Comparison of ENCODE assay signal across 25 cellular contexts in genomic region chr15:58136731-58137130, GRCh38. TPM values are rescaled to one million over a fixed set of nuclear protein-coding genes. Genes with fewer than 3 reads are reported as not detected.
DNase-seq lines count a peak whose midpoint lies in the region; ATAC-seq, FAIRE-seq and TF ChIP-seq lines count a peak whose summit lies in the region.
"Had no signal": no experiment of that assay in that cellular context is flagged by ENCODE, and none has a peak within 500 bp of the region (broad histone marks: within the 10 kb centered on the region; RNA-seq: fewer than 3 reads in every experiment).

No MANE protein-coding gene starts in this region.

- H3K9ac ChIP-seq in GM23248: no peak overlapping the region
- H3K9ac ChIP-seq: SK-N-SH had no signal

- no peak for FAIRE-seq in bronchial epithelial cell (lab: Jason Lieb, UNC)
- FAIRE-seq: G401.6 had no signal

- no peaks in the 10 kb centered on the region for H3K4me1 Mint-ChIP-seq in stimulated activated effector memory CD8-positive, alpha-beta T cell treated with anti-CD3 and anti-CD28 coated beads, Interleukin-12 subunit alpha, Interleukin-12 subunit beta, amount 100 ng/mL, for 72 hours
- H3K4me1 Mint-ChIP-seq in activated naive CD8-positive, alpha-beta T cell treated with anti-CD3 and anti-CD28 coated beads, Interleukin-2, amount 50 U/mL, for 24 hours: peaks cover 15% of the 10 kb centered on the region

- H2AFZ ChIP-seq in GM23248: no peak overlapping the region
- H2AFZ ChIP-seq: GM23338 had no signal

- H3K9me2 ChIP-seq in GM23248 (ENCODE audit: insufficient read depth): no peaks in the 10 kb centered on the region
- H3K9me2 ChIP-seq: SK-N-SH had no signal

- no peaks in the 10 kb centered on the region for H3K36me3 Mint-ChIP-seq in stimulated activated effector memory CD8-positive, alpha-beta T cell treated with anti-CD3 and anti-CD28 coated beads, Interleukin-12 subunit alpha, Interleukin-12 subunit beta, amount 100 ng/mL, for 72 hours
- no peaks in the 10 kb centered on the region for H3K36me3 Mint-ChIP-seq in activated naive CD8-positive, alpha-beta T cell treated with anti-CD3 and anti-CD28 coated beads, Interleukin-2, amount 50 U/mL, for 24 hours (ENCODE audit: low read depth)

- no peak overlapping the region for H3K4me3 Mint-ChIP-seq in stimulated activated effector memory CD8-positive, alpha-beta T cell treated with anti-CD3 and anti-CD28 coated beads, Interleukin-12 subunit alpha, Interleukin-12 subunit beta, amount 100 ng/mL, for 72 hours
- H3K4me3 Mint-ChIP-seq in activated naive CD8-positive, alpha-beta T cell treated with anti-CD3 and anti-CD28 coated beads, Interleukin-2, amount 50 U/mL, for 24 hours: no peak overlapping the region
- H3K4me3 Mint-ChIP-seq: GM23338 had no signal

- in situ Hi-C loops in GM23248 (cut with MboI): no loop called here

- TF ChIP-seq CTCF in bronchial epithelial cell (IDR thresholded peaks at IDR 0.05; ENCODE audit: insufficient read depth, low read length, severe bottlenecking): no peak
- no peak for TF ChIP-seq CTCF in foreskin keratinocyte (conservative IDR thresholded peaks at IDR 0.05)

- H3K4me3 ChIP-seq in GM23248 (no peak overlapping the region), bronchial epithelial cell (ENCODE audit: low read depth, low read length) (no peak overlapping the region)
- H3K4me3 ChIP-seq: GM23338 had no signal

- no peak overlapping the region for H3K4me2 ChIP-seq in GM23248 (ENCODE audit: unreplicated experiment)
- H3K4me2 ChIP-seq: GM23338, SK-N-SH had no signal

- peaks cover 19% of the 10 kb centered on the region for H3F3A ChIP-seq in GM23248 (ENCODE audit: insufficient read depth)

- no peaks in the 10 kb centered on the region for H3K9me3 ChIP-seq in GM23248 (ENCODE audit: low read depth)
- H3K9me3 ChIP-seq: SK-N-SH had no signal

- H3K27me3 ChIP-seq in GM23248 (replicated peaks; ENCODE audit: insufficient read depth) (no peaks in the 10 kb centered on the region), bronchial epithelial cell (ENCODE audit: control insufficient read depth, insufficient read depth, low read length) (peaks cover 2% of the 10 kb centered on the region), foreskin keratinocyte (no peaks in the 10 kb centered on the region)

- no peaks in the 10 kb centered on the region for H3K9me3 Mint-ChIP-seq in stimulated activated effector memory CD8-positive, alpha-beta T cell treated with anti-CD3 and anti-CD28 coated beads, Interleukin-12 subunit alpha, Interleukin-12 subunit beta, amount 100 ng/mL, for 72 hours
- H3K9me3 Mint-ChIP-seq in activated naive CD8-positive, alpha-beta T cell treated with anti-CD3 and anti-CD28 coated beads, Interleukin-2, amount 50 U/mL, for 24 hours: no peaks in the 10 kb centered on the region
- H3K9me3 Mint-ChIP-seq: GM23338 had no signal

- H3K36me3 ChIP-seq in GM23248 (ENCODE audit: low read depth) (no peaks in the 10 kb centered on the region), bronchial epithelial cell (ENCODE audit: control insufficient read depth, insufficient read depth, low read length) (no peaks in the 10 kb centered on the region)

- H3K79me2 ChIP-seq in GM23248 (ENCODE audit: insufficient read depth): no peaks in the 10 kb centered on the region

- no peaks in the 10 kb centered on the region for H4K20me1 ChIP-seq in GM23248 (ENCODE audit: insufficient read depth)

- no peak overlapping the region for H3K27ac ChIP-seq in GM23248
- no peak overlapping the region for H3K27ac ChIP-seq in foreskin keratinocyte
- H3K27ac ChIP-seq: C4-2B had no signal

- peak; percentile 89 for ATAC-seq in foreskin keratinocyte
- ATAC-seq in GM18511 (IDR thresholded peaks at IDR 0.05; ENCODE audit: unreplicated experiment): no peak
- ATAC-seq in stimulated activated effector memory CD8-positive, alpha-beta T cell treated with anti-CD3 and anti-CD28 coated beads, Interleukin-12 subunit alpha, Interleukin-12 subunit beta, amount 100 ng/mL, for 72 hours: no peak
- no peak for ATAC-seq in activated naive CD8-positive, alpha-beta T cell treated with anti-CD3 and anti-CD28 coated beads, Interleukin-2, amount 50 U/mL, for 24 hours
- no peak for ATAC-seq in HG03565 (IDR thresholded peaks at IDR 0.05; ENCODE audit: unreplicated experiment)
- ATAC-seq: GM23338 had no signal

- peaks cover 31% of the 10 kb centered on the region for H3K4me1 ChIP-seq in GM23248 (ENCODE audit: insufficient read depth)
- peaks cover 39% of the 10 kb centered on the region for H3K4me1 ChIP-seq in foreskin keratinocyte

- DNase-seq in GM23248: peak; percentile 70
- peak; percentile 63 for DNase-seq in bronchial epithelial cell (ENCODE audit: low read depth)
- peak; percentile 67 to 91 for DNase-seq in foreskin keratinocyte
- DNase-seq in renal cortical epithelial cell (ENCODE audit: low read depth): peak; percentile 47
- no peak for DNase-seq in stimulated activated effector memory CD8-positive, alpha-beta T cell treated with anti-CD3 and anti-CD28 coated beads, Interleukin-12 subunit alpha, Interleukin-12 subunit beta, amount 100 ng/mL, for 72 hours (ENCODE audit: low spot score in 2 of 2)
- no peak for DNase-seq in activated naive CD8-positive, alpha-beta T cell treated with anti-CD3 and anti-CD28 coated beads, Interleukin-2, amount 50 U/mL, for 24 hours
- DNase-seq: ACHN, AML-193, DMS79, HCEC 1CT, NCI-H1105 treated with DMSO at 0.1 percent for 48 hours, NCI-H1694, NCI-H2081 treated with DMSO at 0.1 percent for 48 hours, NCI-H510A, NCI-H774, OCI-M1, SHP77 treated with DMSO at 0.1 percent for 48 hours, SK-N-SH had no signal

- H3K27me3 Mint-ChIP-seq in activated naive CD8-positive, alpha-beta T cell treated with anti-CD3 and anti-CD28 coated beads, Interleukin-2, amount 50 U/mL, for 24 hours: peaks cover 15% of the 10 kb centered on the region

- 25 to 28% methylated on average over 1 of the region's 1 CpG for WGBS in GM23248 (ENCODE audit: low coverage in 1 of 2, low lambda C conversion rate in 2 of 2, missing lambda C conversion rate in 2 of 2), 2 experiments

- H3K27ac Mint-ChIP-seq in stimulated activated effector memory CD8-positive, alpha-beta T cell treated with anti-CD3 and anti-CD28 coated beads, Interleukin-12 subunit alpha, Interleukin-12 subunit beta, amount 100 ng/mL, for 72 hours: no peak overlapping the region
- H3K27ac Mint-ChIP-seq in activated naive CD8-positive, alpha-beta T cell treated with anti-CD3 and anti-CD28 coated beads, Interleukin-2, amount 50 U/mL, for 24 hours: no peak overlapping the region
- H3K27ac Mint-ChIP-seq: GM23338 had no signal

RNA-seq across cellular contexts. Expression of gene AQP9, which starts 1.4 kb away (rescaled TPM):
- not detected in 2 replicates for total RNA-seq in GM23248 (2014; rRNA removed; shearing (Covaris generic))
- polyA plus RNA-seq in GM23248 (2016; fragmentation: Nextera tagmentation; extraction: Ambion mirVana) (not detected in 2 replicates), foreskin keratinocyte (0.07 and 0.11 TPM in 2 replicates)
- total RNA-seq in bronchial epithelial cell (not detected in 2 replicates), foreskin keratinocyte (0.14 and 0.31 TPM in 2 replicates), renal cortical epithelial cell (0.35 and 0.40 TPM in 2 replicates)
- total RNA-seq: GM23338, LHCN-M2, RPMI7951 had no signal
- polyA plus RNA-seq: GM23338, SK-N-SH had no signal

Comparison
In these comparisons a context has a peak if more than half of its experiments do, and no peak if none do; other contexts are left out.
1. DNase-seq: peak in GM23248 (single experiment), bronchial epithelial cell (single experiment), foreskin keratinocyte (2 of 2) and renal cortical epithelial cell (single experiment); none in stimulated activated effector memory CD8-positive, alpha-beta T cell treated with anti-CD3 and anti-CD28 coated beads, Interleukin-12 subunit alpha, Interleukin-12 subunit beta, amount 100 ng/mL, for 72 hours (0 of 2) and activated naive CD8-positive, alpha-beta T cell treated with anti-CD3 and anti-CD28 coated beads, Interleukin-2, amount 50 U/mL, for 24 hours (single experiment).